Comparison of ENCODE assay signal across 19 cellular contexts in the genomic region with DNA sequence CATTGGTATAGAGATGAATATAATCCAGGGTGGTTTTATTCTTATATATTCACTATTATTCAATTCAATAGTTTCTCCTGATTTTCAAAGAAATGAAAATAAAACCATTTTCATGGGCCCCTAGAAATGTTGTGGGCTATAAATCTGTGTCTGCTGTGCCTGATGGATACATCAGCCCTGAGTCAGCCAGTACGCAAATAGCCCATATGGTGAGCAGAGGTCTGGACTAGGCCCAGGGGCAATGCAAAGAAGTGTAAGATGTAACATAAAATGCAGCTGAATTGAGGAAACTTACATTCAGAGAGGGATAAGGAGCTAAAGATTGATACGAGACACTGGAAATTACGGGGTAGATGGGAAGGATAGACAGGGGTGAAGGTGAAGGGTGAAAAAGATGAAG.
DNase-seq lines count a peak whose midpoint lies in the region; ATAC-seq, FAIRE-seq and TF ChIP-seq lines count a peak whose summit lies in the region.
"Had no signal": no experiment of that assay in that cellular context is flagged by ENCODE, and none has a peak within 500 bp of the region (broad histone marks: within the 10 kb centered on the region; RNA-seq: fewer than 3 reads in every experiment).

No MANE protein-coding gene starts in this region.

- H3K27ac ChIP-seq in IMR-90 (ENCODE audit: insufficient read depth, low read length) (peak overlapping the region; percentile 54; the same call in 1 of the 2 replicates), brain microvascular endothelial cell (peak overlapping the region; percentile 64), HepG2 (ENCODE audit: extremely low read length, insufficient read depth, low read length) (peak overlapping the region; percentile 68)
- H3K27ac ChIP-seq: gastrocnemius medialis, neutrophil, SJSA1, skin epidermis, upper lobe of right lung had no signal

- H3K56ac ChIP-seq in IMR-90 (ENCODE audit: extremely low read depth, insufficient read depth, low read length), result no peak overlapping the region; the same call in 1 of the 2 replicates

- FAIRE-seq in HepG2 (lab: Jason Lieb, UNC), result no peak

- H3K9me3 ChIP-seq in IMR-90 (ENCODE audit: control insufficient read depth, insufficient read depth, low read length) (no peaks in the 10 kb centered on the region), HepG2 (ENCODE audit: low read length) (no peaks in the 10 kb centered on the region)
- H3K9me3 ChIP-seq: gastrocnemius medialis, neutrophil, SJSA1, upper lobe of right lung had no signal

- TF ChIP-seq CTCF in AG04449 (IDR thresholded peaks at IDR 0.05; ENCODE audit: insufficient read depth, low read length, missing control alignments) (no peak), IMR-90 (conservative IDR thresholded peaks at IDR 0.05; ENCODE audit: low read depth, low read length) (no peak), brain microvascular endothelial cell (IDR thresholded peaks at IDR 0.05; ENCODE audit: low read depth, low read length, missing control alignments) (no peak), HepG2 (CRISPR knock-in tag; IDR thresholded peaks at IDR 0.05) (no peak)

- no peak overlapping the region for H3K9ac ChIP-seq in IMR-90 (ENCODE audit: low read depth, low read length)
- H3K9ac ChIP-seq in HepG2 (ENCODE audit: insufficient read depth, low read depth, low read length), result no peak overlapping the region

- peak overlapping the region; percentile 16; the same call in 1 of the 2 replicates for H3K4me2 ChIP-seq in IMR-90 (ENCODE audit: low read depth, low read length)
- peak overlapping the region; percentile 79; the same call in 1 of the 2 replicates for H3K4me2 ChIP-seq in HepG2 (ENCODE audit: low read depth, low read length)

- H2AFZ ChIP-seq in IMR-90 (replicated peaks; ENCODE audit: low read length, poor library complexity) (peak overlapping the region; percentile 58), HepG2 (ENCODE audit: low read length) (no peak overlapping the region)

- H3K79me1 ChIP-seq in IMR-90 (ENCODE audit: low read depth in 1 of 2, low read length in 2 of 2), result no peaks in the 10 kb centered on the region

- ATAC-seq in IMR-90 (ENCODE audit: low read depth) (peak; percentile 56; the same call in 1 of the 2 replicates), HepG2 (no peak), GM21529 (IDR thresholded peaks at IDR 0.05; ENCODE audit: unreplicated experiment) (no peak)
- ATAC-seq: gastrocnemius medialis had no signal

- peak overlapping the region; percentile 36; the same call in 1 of the 2 replicates for H3K4ac ChIP-seq in IMR-90 (ENCODE audit: low read depth, low read length)

- no peak overlapping the region; the same call in 1 of the 2 replicates for H2AK5ac ChIP-seq in IMR-90 (ENCODE audit: low read depth, low read length)

- H3K27me3 ChIP-seq in IMR-90 (ENCODE audit: control insufficient read depth, insufficient read depth, low read length) (no peaks in the 10 kb centered on the region; the same call in 1 of the 2 replicates), brain microvascular endothelial cell (replicated peaks) (no peaks in the 10 kb centered on the region), HepG2 (ENCODE audit: control insufficient read depth in 1 of 2, insufficient read depth in 2 of 2, low read length in 2 of 2) (peaks cover 0 to 23% of the 10 kb centered on the region in 2 experiments; a peak in 3 of 5 replicates)
- H3K27me3 ChIP-seq: cardiac muscle cell, gastrocnemius medialis, neutrophil, SJSA1, upper lobe of right lung had no signal

- peak overlapping the region; percentile 59; the same call in 1 of the 2 replicates for H3K14ac ChIP-seq in IMR-90 (replicated peaks; ENCODE audit: low read depth, low read length)

- H3K36me3 ChIP-seq in IMR-90 (ENCODE audit: control insufficient read depth, insufficient read depth, low read length) (no peaks in the 10 kb centered on the region), brain microvascular endothelial cell (replicated peaks) (no peaks in the 10 kb centered on the region), HepG2 (replicated peaks in 1 of 2; ENCODE audit: control insufficient read depth in 1 of 2, insufficient read depth in 2 of 2, low read length in 2 of 2) (no peaks in the 10 kb centered on the region)
- H3K36me3 ChIP-seq: cardiac muscle cell, gastrocnemius medialis, neutrophil, SJSA1, upper lobe of right lung had no signal

- peak overlapping the region; percentile 31; the same call in 1 of the 2 replicates for H4K91ac ChIP-seq in IMR-90 (ENCODE audit: insufficient read depth, low read depth, low read length)

- peak; percentile 55 for DNase-seq in AG04449 (ENCODE audit: low read depth, low spot score)
- DNase-seq in IMR-90, result peak; percentile 88
- peak; percentile 43 for DNase-seq in brain microvascular endothelial cell
- DNase-seq in HepG2 (ENCODE audit: low spot score), result no peak
- DNase-seq in NCI-H524 (lab: John Stamatoyannopoulos, UW), result no peak
- DNase-seq in effector CD8-positive, alpha-beta T cell (lab: John Stamatoyannopoulos, UW), result no peak
- DNase-seq in DMS79 treated with DMSO at 0.1 percent for 48 hours (lab: John Stamatoyannopoulos, UW), result no peak
- DNase-seq: activated CD4-positive, alpha-beta T cell treated with anti-CD3 and anti-CD28 coated beads, Interleukin-2, amount 10 ng/mL, durations not matched to agents 24 days and 14 days; activated naive CD4-positive, alpha-beta T cell treated with anti-CD3 and anti-CD28 coated beads, Interleukin-2, amount 50 U/mL, for 16 hours; CD8-positive, alpha-beta memory T cell; gastrocnemius medialis; NCI-H1105 treated with DMSO at 0.1 percent for 48 hours; stimulated activated naive CD4-positive, alpha-beta T cell; upper lobe of right lung had no signal

- WGBS in IMR-90 (ENCODE audit: extremely low coverage in 2 of 2, insufficient read length in 1 of 2), 2 experiments, result 52% methylated on average over 3 of the region's 3 CpGs; no CpG with 5 or more reads in 1 of the 2 experiments
- 85% methylated on average over 3 of the region's 3 CpGs for WGBS in HepG2 (ENCODE audit: low lambda C conversion rate)

- H3K18ac ChIP-seq in IMR-90 (ENCODE audit: low read depth, low read length), result peak overlapping the region; percentile 60

- BruUV-seq in IMR-90 (replicated peaks; lab: Mats Ljungman, UMichigan), result no TSS peak
- BruUV-seq in HepG2 (replicated peaks; lab: Mats Ljungman, UMichigan), result no TSS peak

- CTCF ChIA-PET in AG04449 (lab: Yijun Ruan, JAX), result no interaction called here
- CTCF ChIA-PET in IMR-90 (lab: Yijun Ruan, JAX), result interaction anchor here (1.0 kb wide), 1 partner anchor 268 kb away, joined by 4 read pairs; no protein-coding TSS in a partner anchor
- CTCF ChIA-PET in HepG2 (lab: Yijun Ruan, JAX; ENCODE audit: low intra/inter-chr PET ratio, low total read pairs), result no interaction called here

- no peak overlapping the region for H2AK9ac ChIP-seq in IMR-90 (replicated peaks; ENCODE audit: low read depth, low read length, poor library complexity)

- POLR2A ChIA-PET in AG04449 (lab: Yijun Ruan, JAX) (interaction anchor here (1.0 kb wide), 1 partner anchor 328 kb away, joined by 3 read pairs; no protein-coding TSS in a partner anchor), IMR-90 (lab: Charles Lee; ENCODE audit: unreplicated experiment) (no interaction called here), HepG2 (lab: Yijun Ruan, JAX) (no interaction called here)

- dilution Hi-C loops in IMR-90 (cut with HindIII; ENCODE audit: low sequenced_read_pairs, unreplicated experiment), result no loop called here

- peaks cover 4% of the 10 kb centered on the region; the same call in 1 of the 2 replicates for H3K9me1 ChIP-seq in IMR-90 (ENCODE audit: insufficient read depth, low read length)

- TF ChIP-seq EP300 in HepG2 (IDR thresholded peaks at IDR 0.05; ENCODE audit: low read depth in 2 of 2, low read length in 2 of 2) (no peak), HepG2 (CRISPR knock-in tag; IDR thresholded peaks at IDR 0.05; ENCODE audit: borderline replicate concordance) (no peak)

- intact Hi-C loops in IMR-90 (cut with micrococcal nuclease), result loop anchor here (2.0 kb wide), 2 partner anchors 97 to 229 kb away; partner anchors contain the start of gene SPATS2L
- intact Hi-C loops in HepG2 (cut with micrococcal nuclease; ENCODE audit: unreplicated experiment), result loop anchor here (1.0 to 5.0 kb wide), 4 partner anchors 49 to 242 kb away; no protein-coding TSS in a partner anchor

- peak overlapping the region in 1 of 2 experiments; percentile 50; a peak in 2 of 4 replicates for H4K8ac ChIP-seq in IMR-90 (ENCODE audit: low read depth in 2 of 2, low read length in 2 of 2)

- TF ChIP-seq POLR2A in IMR-90 (IDR thresholded peaks at IDR 0.05; ENCODE audit: low read depth, low read length) (no peak), HepG2 (IDR thresholded peaks at IDR 0.05; ENCODE audit: insufficient read depth in 1 of 2, low read depth in 2 of 2, low read length in 2 of 2) (no peak)

- peak overlapping the region; percentile 57 for H2BK120ac ChIP-seq in IMR-90 (ENCODE audit: low read depth, low read length)

- H3K23ac ChIP-seq in IMR-90 (ENCODE audit: low read depth, low read length), result peak overlapping the region; percentile 18; the same call in 1 of the 2 replicates

- in situ Hi-C loops in IMR-90 (cut with MboI; ENCODE audit: low sequenced_read_pairs), result no loop called here
- in situ Hi-C loops in brain microvascular endothelial cell (cut with HindIII; ENCODE audit: low pct_ligation_motif_present, low sequenced_read_pairs), result no loop called here
- in situ Hi-C loops in HepG2 (cut with HindIII; ENCODE audit: extremely low pct_ligation_motif_present, low pct_unique_long_range_greater_than_20kb), result no loop called here

- no peaks in the 10 kb centered on the region for H3K79me2 ChIP-seq in HepG2 (ENCODE audit: insufficient read depth, low read length)

- H4K20me1 ChIP-seq in IMR-90 (ENCODE audit: insufficient read depth, low read length) (no peaks in the 10 kb centered on the region), HepG2 (ENCODE audit: insufficient read depth, low read length) (no peaks in the 10 kb centered on the region)

- H3K4me3 ChIP-seq in AG04449 (ENCODE audit: low read depth, low read length), result no peak overlapping the region
- H3K4me3 ChIP-seq in IMR-90 (ENCODE audit: insufficient read depth, low read depth, low read length), result no peak overlapping the region
- no peak overlapping the region for H3K4me3 ChIP-seq in brain microvascular endothelial cell (ENCODE audit: low read depth, low read length)
- H3K4me3 ChIP-seq in HepG2 (replicated peaks in 1 of 3; ENCODE audit: insufficient read depth in 1 of 3, low read depth in 2 of 3, low read length in 3 of 3), result no peak overlapping the region
- H3K4me3 ChIP-seq: cardiac muscle cell, gastrocnemius medialis, SJSA1, skin epidermis, upper lobe of right lung had no signal

- peak overlapping the region; percentile 53; the same call in 1 of the 2 replicates for H2BK20ac ChIP-seq in IMR-90 (ENCODE audit: low read depth, low read length)

- H2BK5ac ChIP-seq in IMR-90 (ENCODE audit: low read depth, low read length, poor library complexity, severe bottlenecking), result peak overlapping the region; percentile 38

- TF ChIP-seq RAD21 in IMR-90 (IDR thresholded peaks at IDR 0.05; ENCODE audit: low read length) (no peak), HepG2 (CRISPR knock-in tag; IDR thresholded peaks at IDR 0.05) (no peak)

- peak overlapping the region; percentile 73; the same call in 1 of the 3 replicates for H2BK15ac ChIP-seq in IMR-90 (ENCODE audit: low read depth, low read length)

- peak overlapping the region; percentile 95; the same call in 1 of the 2 replicates for H4K5ac ChIP-seq in IMR-90 (ENCODE audit: low read depth, low read length)

- peaks cover 8% of the 10 kb centered on the region for H3K4me1 ChIP-seq in IMR-90 (ENCODE audit: control insufficient read depth, insufficient read depth, low read length)
- H3K4me1 ChIP-seq in HepG2 (ENCODE audit: insufficient read depth, low read length), result peaks cover 24% of the 10 kb centered on the region
- H3K4me1 ChIP-seq: gastrocnemius medialis, upper lobe of right lung had no signal

Comparison
In these comparisons a context has a peak if more than half of its experiments do, and no peak if none do; other contexts are left out.
1. DNase-seq: peak in AG04449 (single experiment), IMR-90 (single experiment) and brain microvascular endothelial cell (single experiment); none in HepG2 (single experiment), NCI-H524 (0 of 2), effector CD8-positive, alpha-beta T cell (single experiment) and DMS79 treated with DMSO at 0.1 percent for 48 hours (single experiment).
2. Peak in every context shown above with its lines, with median percentiles within 50 percentile points of each other: H3K27ac ChIP-seq.